1 cellular context compared by ENCODE assay signal in the genomic region with DNA sequence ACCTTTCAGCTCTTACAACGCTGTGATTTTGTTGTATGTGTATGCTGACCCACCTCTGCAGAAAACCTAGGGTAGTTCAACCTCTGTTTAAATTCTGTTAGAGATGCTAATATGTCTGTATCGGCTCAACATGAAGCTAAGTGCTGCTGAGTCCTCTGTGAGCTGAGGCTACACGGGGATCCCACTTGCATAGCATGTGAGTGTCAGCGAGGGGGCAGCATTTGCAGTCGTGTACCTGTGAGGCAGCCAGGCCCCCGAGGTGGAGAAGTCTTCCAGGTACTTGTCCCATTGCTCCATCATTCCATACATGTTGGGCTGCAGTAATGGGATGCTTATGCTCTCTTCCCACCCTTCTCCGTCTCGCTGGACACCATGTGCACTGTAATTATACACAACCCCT.
TF ChIP-seq lines count a peak whose summit lies in the region.

No MANE protein-coding gene starts in this region.

TF ChIP-seq in GM23338, 12 proteins besides CTCF, POLR2A, EP300 and RAD21 (continued from another document):
- TF ChIP-seq, protein P1, sequence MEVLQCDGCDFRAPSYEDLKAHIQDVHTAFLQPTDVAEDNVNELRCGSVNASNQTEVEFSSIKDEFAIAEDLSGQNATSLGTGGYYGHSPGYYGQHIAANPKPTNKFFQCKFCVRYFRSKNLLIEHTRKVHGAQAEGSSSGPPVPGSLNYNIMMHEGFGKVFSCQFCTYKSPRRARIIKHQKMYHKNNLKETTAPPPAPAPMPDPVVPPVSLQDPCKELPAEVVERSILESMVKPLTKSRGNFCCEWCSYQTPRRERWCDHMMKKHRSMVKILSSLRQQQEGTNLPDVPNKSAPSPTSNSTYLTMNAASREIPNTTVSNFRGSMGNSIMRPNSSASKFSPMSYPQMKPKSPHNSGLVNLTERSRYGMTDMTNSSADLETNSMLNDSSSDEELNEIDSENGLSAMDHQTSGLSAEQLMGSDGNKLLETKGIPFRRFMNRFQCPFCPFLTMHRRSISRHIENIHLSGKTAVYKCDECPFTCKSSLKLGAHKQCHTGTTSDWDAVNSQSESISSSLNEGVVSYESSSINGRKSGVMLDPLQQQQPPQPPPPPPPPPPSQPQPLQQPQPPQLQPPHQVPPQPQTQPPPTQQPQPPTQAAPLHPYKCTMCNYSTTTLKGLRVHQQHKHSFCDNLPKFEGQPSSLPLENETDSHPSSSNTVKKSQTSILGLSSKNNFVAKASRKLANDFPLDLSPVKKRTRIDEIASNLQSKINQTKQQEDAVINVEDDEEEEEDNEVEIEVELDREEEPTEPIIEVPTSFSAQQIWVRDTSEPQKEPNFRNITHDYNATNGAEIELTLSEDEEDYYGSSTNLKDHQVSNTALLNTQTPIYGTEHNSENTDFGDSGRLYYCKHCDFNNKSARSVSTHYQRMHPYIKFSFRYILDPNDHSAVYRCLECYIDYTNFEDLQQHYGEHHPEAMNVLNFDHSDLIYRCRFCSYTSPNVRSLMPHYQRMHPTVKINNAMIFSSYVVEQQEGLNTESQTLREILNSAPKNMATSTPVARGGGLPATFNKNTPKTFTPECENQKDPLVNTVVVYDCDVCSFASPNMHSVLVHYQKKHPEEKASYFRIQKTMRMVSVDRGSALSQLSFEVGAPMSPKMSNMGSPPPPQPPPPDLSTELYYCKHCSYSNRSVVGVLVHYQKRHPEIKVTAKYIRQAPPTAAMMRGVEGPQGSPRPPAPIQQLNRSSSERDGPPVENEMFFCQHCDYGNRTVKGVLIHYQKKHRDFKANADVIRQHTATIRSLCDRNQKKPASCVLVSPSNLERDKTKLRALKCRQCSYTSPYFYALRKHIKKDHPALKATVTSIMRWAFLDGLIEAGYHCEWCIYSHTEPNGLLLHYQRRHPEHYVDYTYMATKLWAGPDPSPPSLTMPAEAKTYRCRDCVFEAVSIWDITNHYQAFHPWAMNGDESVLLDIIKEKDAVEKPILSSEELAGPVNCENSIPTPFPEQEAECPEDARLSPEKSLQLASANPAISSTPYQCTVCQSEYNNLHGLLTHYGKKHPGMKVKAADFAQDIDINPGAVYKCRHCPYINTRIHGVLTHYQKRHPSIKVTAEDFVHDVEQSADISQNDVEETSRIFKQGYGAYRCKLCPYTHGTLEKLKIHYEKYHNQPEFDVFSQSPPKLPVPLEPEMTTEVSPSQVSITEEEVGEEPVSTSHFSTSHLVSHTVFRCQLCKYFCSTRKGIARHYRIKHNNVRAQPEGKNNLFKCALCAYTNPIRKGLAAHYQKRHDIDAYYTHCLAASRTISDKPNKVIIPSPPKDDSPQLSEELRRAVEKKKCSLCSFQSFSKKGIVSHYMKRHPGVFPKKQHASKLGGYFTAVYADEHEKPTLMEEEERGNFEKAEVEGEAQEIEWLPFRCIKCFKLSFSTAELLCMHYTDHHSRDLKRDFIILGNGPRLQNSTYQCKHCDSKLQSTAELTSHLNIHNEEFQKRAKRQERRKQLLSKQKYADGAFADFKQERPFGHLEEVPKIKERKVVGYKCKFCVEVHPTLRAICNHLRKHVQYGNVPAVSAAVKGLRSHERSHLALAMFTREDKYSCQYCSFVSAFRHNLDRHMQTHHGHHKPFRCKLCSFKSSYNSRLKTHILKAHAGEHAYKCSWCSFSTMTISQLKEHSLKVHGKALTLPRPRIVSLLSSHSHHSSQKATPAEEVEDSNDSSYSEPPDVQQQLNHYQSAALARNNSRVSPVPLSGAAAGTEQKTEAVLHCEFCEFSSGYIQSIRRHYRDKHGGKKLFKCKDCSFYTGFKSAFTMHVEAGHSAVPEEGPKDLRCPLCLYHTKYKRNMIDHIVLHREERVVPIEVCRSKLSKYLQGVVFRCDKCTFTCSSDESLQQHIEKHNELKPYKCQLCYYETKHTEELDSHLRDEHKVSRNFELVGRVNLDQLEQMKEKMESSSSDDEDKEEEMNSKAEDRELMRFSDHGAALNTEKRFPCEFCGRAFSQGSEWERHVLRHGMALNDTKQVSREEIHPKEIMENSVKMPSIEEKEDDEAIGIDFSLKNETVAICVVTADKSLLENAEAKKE (CRISPR knock-in tag; IDR thresholded peaks at IDR 0.05): no peak
- TF ChIP-seq ZNF331 (CRISPR knock-in tag; IDR thresholded peaks at IDR 0.05; ENCODE audit: low read depth) (no peak), EZH2 (IDR thresholded peaks at IDR 0.05; ENCODE audit: low read depth, unreplicated experiment) (no peak), JUNB (IDR thresholded peaks at IDR 0.05; ENCODE audit: unreplicated experiment) (no peak)
- TF ChIP-seq, protein P2, sequence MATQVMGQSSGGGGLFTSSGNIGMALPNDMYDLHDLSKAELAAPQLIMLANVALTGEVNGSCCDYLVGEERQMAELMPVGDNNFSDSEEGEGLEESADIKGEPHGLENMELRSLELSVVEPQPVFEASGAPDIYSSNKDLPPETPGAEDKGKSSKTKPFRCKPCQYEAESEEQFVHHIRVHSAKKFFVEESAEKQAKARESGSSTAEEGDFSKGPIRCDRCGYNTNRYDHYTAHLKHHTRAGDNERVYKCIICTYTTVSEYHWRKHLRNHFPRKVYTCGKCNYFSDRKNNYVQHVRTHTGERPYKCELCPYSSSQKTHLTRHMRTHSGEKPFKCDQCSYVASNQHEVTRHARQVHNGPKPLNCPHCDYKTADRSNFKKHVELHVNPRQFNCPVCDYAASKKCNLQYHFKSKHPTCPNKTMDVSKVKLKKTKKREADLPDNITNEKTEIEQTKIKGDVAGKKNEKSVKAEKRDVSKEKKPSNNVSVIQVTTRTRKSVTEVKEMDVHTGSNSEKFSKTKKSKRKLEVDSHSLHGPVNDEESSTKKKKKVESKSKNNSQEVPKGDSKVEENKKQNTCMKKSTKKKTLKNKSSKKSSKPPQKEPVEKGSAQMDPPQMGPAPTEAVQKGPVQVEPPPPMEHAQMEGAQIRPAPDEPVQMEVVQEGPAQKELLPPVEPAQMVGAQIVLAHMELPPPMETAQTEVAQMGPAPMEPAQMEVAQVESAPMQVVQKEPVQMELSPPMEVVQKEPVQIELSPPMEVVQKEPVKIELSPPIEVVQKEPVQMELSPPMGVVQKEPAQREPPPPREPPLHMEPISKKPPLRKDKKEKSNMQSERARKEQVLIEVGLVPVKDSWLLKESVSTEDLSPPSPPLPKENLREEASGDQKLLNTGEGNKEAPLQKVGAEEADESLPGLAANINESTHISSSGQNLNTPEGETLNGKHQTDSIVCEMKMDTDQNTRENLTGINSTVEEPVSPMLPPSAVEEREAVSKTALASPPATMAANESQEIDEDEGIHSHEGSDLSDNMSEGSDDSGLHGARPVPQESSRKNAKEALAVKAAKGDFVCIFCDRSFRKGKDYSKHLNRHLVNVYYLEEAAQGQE (IDR thresholded peaks at IDR 0.05; ENCODE audit: unreplicated experiment): no peak
